Comparison of ENCODE assay signal across 10 cellular contexts in the genomic region with DNA sequence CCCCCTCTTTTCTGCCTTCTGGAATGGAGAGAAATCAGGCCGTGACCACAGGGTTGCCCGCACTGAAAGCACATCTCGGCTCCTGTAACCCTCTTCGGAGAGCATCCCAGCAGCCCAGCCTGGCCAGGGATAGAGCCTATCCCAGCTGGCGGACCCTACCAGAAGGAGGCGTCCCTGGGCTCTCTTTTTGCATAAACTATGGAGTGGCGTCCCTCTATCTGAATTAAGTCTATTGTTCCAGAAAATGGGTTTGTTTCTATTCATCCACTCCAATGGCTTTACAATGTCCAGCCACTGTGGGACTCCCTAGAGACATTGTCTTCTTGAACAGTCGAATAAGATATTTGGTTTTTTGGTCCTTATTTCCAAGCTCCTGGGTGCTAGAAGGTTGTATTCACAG. TPM values are rescaled to one million over a fixed set of nuclear protein-coding genes. Genes with fewer than 3 reads are reported as not detected.
DNase-seq lines count a peak whose midpoint lies in the region; ATAC-seq and TF ChIP-seq lines count a peak whose summit lies in the region.
"Had no signal": no experiment of that assay in that cellular context is flagged by ENCODE, and none has a peak within 500 bp of the region (broad histone marks: within the 10 kb centered on the region; RNA-seq: fewer than 3 reads in every experiment).

No MANE protein-coding gene starts in this region.

- no peaks in the 10 kb centered on the region for H3K4me1 ChIP-seq in iPS-20b (ENCODE audit: insufficient read depth, low read length)
- peaks cover 0 to 17% (median 9%) of the 10 kb centered on the region in 5 donors for H3K4me1 ChIP-seq in subcutaneous abdominal adipose tissue (ENCODE audit: control insufficient read depth in 5 of 5, insufficient read depth in 5 of 5, low read length in 5 of 5)
- H3K4me1 ChIP-seq in PC-9 (replicated peaks; ENCODE audit: insufficient read depth), result no peaks in the 10 kb centered on the region

- H3K27me3 ChIP-seq in iPS-20b (ENCODE audit: insufficient read depth, low read length), result no peaks in the 10 kb centered on the region; the same call in 1 of the 2 replicates
- H3K27me3 ChIP-seq in subcutaneous abdominal adipose tissue (ENCODE audit: control insufficient read depth in 5 of 5, insufficient read depth in 4 of 5, low read length in 5 of 5), result peaks cover 7 to 45% (median 33%) of the 10 kb centered on the region in 5 donors
- H3K27me3 ChIP-seq in PC-9 (ENCODE audit: insufficient read depth, low read depth), result 0 out of 2 replicates have a peak, but pooled peaks cover 6% of the 10 kb centered on the region

- no peak overlapping the region for H2AFZ ChIP-seq in PC-9

- H3K9me3 ChIP-seq in iPS-20b (ENCODE audit: insufficient read depth, low read depth, low read length), result no peaks in the 10 kb centered on the region
- peaks cover 0 to 2% (median 0%) of the 10 kb centered on the region in 5 donors for H3K9me3 ChIP-seq in subcutaneous abdominal adipose tissue (ENCODE audit: control insufficient read depth in 5 of 5, low read length in 5 of 5)
- no peaks in the 10 kb centered on the region for H3K9me3 ChIP-seq in PC-9 (ENCODE audit: insufficient read depth, low read depth)
- H3K9me3 ChIP-seq: neutrophil had no signal

- no peaks in the 10 kb centered on the region for H3K79me2 ChIP-seq in PC-9 (ENCODE audit: low read depth)

- H3K36me3 Mint-ChIP-seq in activated T-cell treated with anti-CD3 and anti-CD28 coated beads, Interleukin-2, amount 50 U/mL, for 4 hours (ENCODE audit: insufficient read depth), result no peaks in the 10 kb centered on the region

- H3K9ac ChIP-seq in iPS-20b (ENCODE audit: low read depth, low read length), result peak overlapping the region; percentile 78
- no peak overlapping the region for H3K9ac ChIP-seq in subcutaneous abdominal adipose tissue (ENCODE audit: low read length in 5 of 5)

- POLR2A ChIA-PET in PC-9 (lab: Charles Lee; ENCODE audit: unreplicated experiment), result no interaction called here

- DNase-seq in activated T-cell treated with anti-CD3 and anti-CD28 coated beads, Interleukin-2, amount 50 U/mL, for 4 hours, result no peak
- DNase-seq in activated T-cell treated with anti-CD3 and anti-CD28 coated beads for 4 hours (no peak), astrocyte of the hippocampus (ENCODE audit: low read depth, low spot score) (peak; percentile 8), PC-9 (no peak), germinal center (ENCODE audit: low spot score) (no peak)
- DNase-seq: effector CD4-positive, alpha-beta T cell had no signal

- H3K9me2 ChIP-seq in PC-9 (ENCODE audit: insufficient read depth), result no peaks in the 10 kb centered on the region

- no TSS peak for BruUV-seq in PC-9 (replicated peaks; lab: Mats Ljungman, UMichigan)

- H3K9me3 Mint-ChIP-seq in activated T-cell treated with anti-CD3 and anti-CD28 coated beads, Interleukin-2, amount 50 U/mL, for 4 hours, result no peaks in the 10 kb centered on the region

- no peaks in the 10 kb centered on the region for H4K20me1 ChIP-seq in PC-9 (ENCODE audit: insufficient read depth)

- peaks cover 31% of the 10 kb centered on the region for H3K27me3 Mint-ChIP-seq in activated T-cell treated with anti-CD3 and anti-CD28 coated beads, Interleukin-2, amount 50 U/mL, for 4 hours (ENCODE audit: low read depth)

- H3K27ac ChIP-seq in iPS-20b (ENCODE audit: low read length) (no peak overlapping the region), subcutaneous abdominal adipose tissue (ENCODE audit: low read depth, low read length) (no peak overlapping the region), PC-9 (no peak overlapping the region)
- H3K27ac ChIP-seq: neutrophil had no signal

- CTCF ChIA-PET in PC-9 (lab: Charles Lee), result no interaction called here

- no peak for ATAC-seq in activated T-cell treated with anti-CD3 and anti-CD28 coated beads, Interleukin-2, amount 50 U/mL, for 4 hours
- no peak for ATAC-seq in GM21723 (IDR thresholded peaks at IDR 0.05; ENCODE audit: unreplicated experiment)

- peaks cover 6% of the 10 kb centered on the region for H3K4me1 Mint-ChIP-seq in activated T-cell treated with anti-CD3 and anti-CD28 coated beads, Interleukin-2, amount 50 U/mL, for 4 hours (ENCODE audit: low read depth)

- H3K4me3 Mint-ChIP-seq in activated T-cell treated with anti-CD3 and anti-CD28 coated beads, Interleukin-2, amount 50 U/mL, for 4 hours, result peak overlapping the region; percentile 69

- no peaks in the 10 kb centered on the region for H3K36me3 ChIP-seq in iPS-20b (ENCODE audit: insufficient read depth, low read depth, low read length)
- H3K36me3 ChIP-seq in subcutaneous abdominal adipose tissue (ENCODE audit: control insufficient read depth in 5 of 5, insufficient read depth in 5 of 5, low read length in 5 of 5), result no peaks in the 10 kb centered on the region
- H3K36me3 ChIP-seq in PC-9 (ENCODE audit: low read depth), result no peaks in the 10 kb centered on the region
- H3K36me3 ChIP-seq: neutrophil had no signal

- intact Hi-C loops in PC-9 (cut with micrococcal nuclease; ENCODE audit: unreplicated experiment), result no loop called here

- no peak for TF ChIP-seq CTCF in PC-9 (conservative IDR thresholded peaks at IDR 0.05)

- no peaks in the 10 kb centered on the region for H3F3A ChIP-seq in PC-9 (ENCODE audit: insufficient read depth, low read depth)

- H3K4me3 ChIP-seq in iPS-20b (ENCODE audit: low read length) (peak overlapping the region; percentile 82), subcutaneous abdominal adipose tissue (ENCODE audit: low read depth in 1 of 5, low read length in 5 of 5) (peak overlapping the region in 3 of 5 donors; percentile 19 to 60 (median 36)), PC-9 (no peak overlapping the region)

- no peak overlapping the region for H3K4me2 ChIP-seq in PC-9

RNA-seq across cellular contexts. Expression of a gene that starts 0.7 kb away (rescaled TPM):
- under 1 TPM; 0.30 to 0.65 (median 0.32) TPM for total RNA-seq in activated T-cell treated with anti-CD3 and anti-CD28 coated beads, Interleukin-2, amount 50 U/mL, for 4 hours
- total RNA-seq in PC-9 (2021), result not detected in 2 replicates
